In the genomic region with DNA sequence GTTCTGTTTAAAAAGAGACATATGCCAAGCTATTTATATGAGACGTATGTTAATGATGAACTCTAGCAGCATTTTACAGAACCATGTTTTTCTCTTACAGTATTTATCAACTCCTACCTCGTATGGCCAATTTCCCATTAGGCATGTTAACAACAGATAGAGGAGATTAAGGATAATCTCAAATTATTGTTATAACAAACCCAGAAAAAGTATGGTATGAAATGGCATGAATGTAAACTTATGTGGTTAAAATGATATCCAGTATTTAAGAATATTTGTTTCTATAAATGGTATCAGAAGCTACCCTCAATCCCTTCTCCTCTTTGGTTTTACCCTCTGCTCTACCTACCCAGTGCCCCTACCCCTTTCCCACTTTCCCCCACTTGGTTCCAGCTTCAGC, we compare ENCODE assay signal across 24 cellular contexts.
"Had no signal": no experiment of that assay in that cellular context is flagged by ENCODE, and none has a peak within 500 bp of the region (broad histone marks: within the 10 kb centered on the region; RNA-seq: fewer than 3 reads in every experiment).

No MANE protein-coding gene starts in this region.

- H3K36me3 ChIP-seq: lower lobe of right lung, pancreas, right lobe of liver had no signal

- H3K4me3 Mint-ChIP-seq: effector memory CD8-positive, alpha-beta T cell; immature natural killer cell; natural killer cell; stimulated activated memory B cell treated with anti-CD40 and anti-IgM and Interleukin-4, amounts not matched to agents 10 μg/mL and 1 μg/mL and 100 μg/mL, for 72 hours; type B pancreatic cell had no signal

- H3K27ac ChIP-seq: lower lobe of right lung, pancreas, right lobe of liver, testis, tibial artery had no signal

- FAIRE-seq: endometrium, frontal cortex, pancreas, small intestine had no signal

- DNase-seq: cortex of kidney; effector memory CD8-positive, alpha-beta T cell; erythroblast; hypothalamus; immature natural killer cell; islet precursor cell; left ventricle myocardium superior; lower lobe of right lung; natural killer cell; pancreas; retina; right lobe of liver; small intestine; stimulated activated CD4-positive, alpha-beta T cell treated with anti-CD3 and anti-CD28 coated beads, Interleukin-12 subunit alpha, Interleukin-12 subunit beta, amount 100 ng/mL, for 4 hours; stimulated activated CD4-positive, alpha-beta T cell treated with anti-CD3 and anti-CD28 coated beads, Interleukin-1b, Interleukin-23, amount 100 ng/mL, for 48 hours; stimulated activated CD4-positive, alpha-beta T cell treated with anti-CD3 and anti-CD28 coated beads, Interleukin-4, amount 100 ng/mL, for 1 hour; stimulated activated naive CD8-positive, alpha-beta T cell treated with anti-CD3 and anti-CD28 coated beads, Interleukin-15, Interleukin-2, amounts not matched to agents 100 U/mL and 50 U/mL, for 24 hours; substantia nigra; testis; tibial artery had no signal

- H3K27me3 Mint-ChIP-seq: effector memory CD8-positive, alpha-beta T cell; stimulated activated memory B cell treated with anti-CD40 and anti-IgM and Interleukin-4, amounts not matched to agents 10 μg/mL and 1 μg/mL and 100 μg/mL, for 72 hours; type B pancreatic cell had no signal

- H3K27ac Mint-ChIP-seq: effector memory CD8-positive, alpha-beta T cell; stimulated activated memory B cell treated with anti-CD40 and anti-IgM and Interleukin-4, amounts not matched to agents 10 μg/mL and 1 μg/mL and 100 μg/mL, for 72 hours; type B pancreatic cell had no signal

- H3K4me1 ChIP-seq: lower lobe of right lung, pancreas, right lobe of liver, testis, tibial artery had no signal

- H3K9me3 ChIP-seq: lower lobe of right lung, pancreas, right lobe of liver, testis, tibial artery had no signal

- ATAC-seq: effector memory CD8-positive, alpha-beta T cell; left ventricle myocardium superior; lower lobe of right lung; natural killer cell; pancreas; right lobe of liver; stimulated activated memory B cell treated with anti-CD40 and anti-IgM and Interleukin-4, amounts not matched to agents 10 μg/mL and 1 μg/mL and 100 μg/mL, for 72 hours; stimulated activated naive CD8-positive, alpha-beta T cell treated with anti-CD3 and anti-CD28 coated beads, Interleukin-15, Interleukin-2, amounts not matched to agents 100 U/mL and 50 U/mL, for 24 hours had no signal

- H3K4me3 ChIP-seq: lower lobe of right lung, pancreas, right lobe of liver, testis, tibial artery had no signal

- H3K27me3 ChIP-seq: pancreas, right lobe of liver, testis, tibial artery had no signal

- H3K9me3 Mint-ChIP-seq: effector memory CD8-positive, alpha-beta T cell; natural killer cell; stimulated activated memory B cell treated with anti-CD40 and anti-IgM and Interleukin-4, amounts not matched to agents 10 μg/mL and 1 μg/mL and 100 μg/mL, for 72 hours; type B pancreatic cell had no signal
